In the genomic region with DNA sequence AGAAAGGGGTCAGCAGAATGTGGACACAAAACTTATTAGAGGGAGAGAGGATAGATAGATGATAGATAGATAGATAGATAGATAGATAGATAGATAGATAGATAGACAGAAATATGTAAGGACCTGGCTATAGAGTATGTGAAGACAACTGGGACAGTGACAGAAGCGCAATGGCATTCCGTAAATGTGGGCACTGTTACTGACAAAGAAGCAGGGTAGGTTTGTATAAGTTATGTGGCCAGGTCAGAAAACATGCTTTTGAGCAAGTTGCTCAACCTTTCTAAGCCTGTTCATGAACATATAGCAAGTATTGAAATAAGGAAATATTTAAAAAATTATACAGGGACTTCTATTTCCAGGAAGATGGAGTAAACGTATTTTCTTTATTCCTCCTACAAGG, we compare ENCODE assay signal across 4 cellular contexts. TPM values are rescaled to one million over a fixed set of nuclear protein-coding genes. Genes with fewer than 3 reads are reported as not detected.
"Had no signal": no experiment of that assay in that cellular context is flagged by ENCODE, and none has a peak within 500 bp of the region (broad histone marks: within the 10 kb centered on the region; RNA-seq: fewer than 3 reads in every experiment).

No MANE protein-coding gene starts in this region.

- H3K4me3 ChIP-seq: GM12878 had no signal

- DNase-seq: GDM1, GF-D8 had no signal

- ATAC-seq: GM12878 had no signal

RNA-seq across cellular contexts. Expression of a gene that starts 17.3 kb away (rescaled TPM):
- total RNA-seq: G401, GM12878 had no signal
- polyA plus RNA-seq: GM12878 had no signal
